Comparison of ENCODE assay signal across 9 cellular contexts in genomic region chr7:24786941-24787340, GRCh38. TPM values are rescaled to one million over a fixed set of nuclear protein-coding genes. Genes with fewer than 3 reads are reported as not detected.
A peak's percentile ranks its signal among the peaks of the same experiment; 100 is the strongest.
DNase-seq lines count a peak whose midpoint lies in the region; ATAC-seq and TF ChIP-seq lines count a peak whose summit lies in the region.
"Had no signal": no experiment of that assay in that cellular context is flagged by ENCODE, and none has a peak within 500 bp of the region (broad histone marks: within the 10 kb centered on the region; RNA-seq: fewer than 3 reads in every experiment).

No MANE protein-coding gene starts in this region.

- H3F3A ChIP-seq in PC-3 (ENCODE audit: low read length, unreplicated experiment) = no peaks in the 10 kb centered on the region

- H3K9me3 Mint-ChIP-seq in type B pancreatic cell = peaks cover 7% of the 10 kb centered on the region

- no peaks in the 10 kb centered on the region for H4K20me1 ChIP-seq in PC-3 (ENCODE audit: low read length)

- POLR2A ChIA-PET in PC-3 (lab: Charles Lee; ENCODE audit: unreplicated experiment) = no interaction called here

- peaks cover 6% of the 10 kb centered on the region for H3K36me3 Mint-ChIP-seq in type B pancreatic cell

- TF ChIP-seq CTCF in PC-3 (conservative IDR thresholded peaks at IDR 0.05; ENCODE audit: low read depth, low read length) (no peak), type B pancreatic cell (conservative IDR thresholded peaks at IDR 0.05) (no peak)

- no peaks in the 10 kb centered on the region for H3K4me1 Mint-ChIP-seq in type B pancreatic cell (ENCODE audit: unreplicated experiment)

- peak overlapping the region; percentile 57 for H2AFZ ChIP-seq in PC-3 (ENCODE audit: low read length)

- H3K9ac ChIP-seq in PC-3 (ENCODE audit: low read length) = peak overlapping the region; percentile 35; the same call in 1 of the 2 replicates

- H3K9me3 ChIP-seq in PC-3 (ENCODE audit: low read length) = no peaks in the 10 kb centered on the region
- H3K9me3 ChIP-seq: vagina had no signal

- no TSS peak for BruUV-seq in PC-3 (replicated peaks; lab: Mats Ljungman, UMichigan)

- H3K27me3 Mint-ChIP-seq in type B pancreatic cell = no peaks in the 10 kb centered on the region

- H3K4me3 Mint-ChIP-seq in type B pancreatic cell = no peak overlapping the region

- peaks cover 13% of the 10 kb centered on the region for H3K4me1 ChIP-seq in PC-3 (ENCODE audit: insufficient read depth, low read length)
- H3K4me1 ChIP-seq: vagina had no signal

- no peaks in the 10 kb centered on the region for H3K79me2 ChIP-seq in PC-3 (ENCODE audit: low read length)

- H3K4me2 ChIP-seq in PC-3 (ENCODE audit: low read length) = peak overlapping the region; percentile 17

- CTCF ChIA-PET in PC-3 (lab: Charles Lee) = no interaction called here

- no peak overlapping the region for H3K4me3 ChIP-seq in PC-3 (ENCODE audit: low read length)
- H3K4me3 ChIP-seq: vagina had no signal

- no peaks in the 10 kb centered on the region for H3K9me2 ChIP-seq in PC-3 (replicated peaks; ENCODE audit: low read length)

- H3K27me3 ChIP-seq in PC-3 (ENCODE audit: low read length) = no peaks in the 10 kb centered on the region
- H3K27me3 ChIP-seq: vagina had no signal

- peak; percentile 16 for DNase-seq in activated T-cell treated with anti-CD3 and anti-CD28 coated beads for 48 hours (ENCODE audit: low read depth)
- DNase-seq in activated T-cell treated with anti-CD3 and anti-CD28 coated beads, Interleukin-2, amount 50 U/mL, for 1 hour = no peak
- DNase-seq in PC-3 = peak; percentile 96
- DNase-seq in dermis microvascular lymphatic vessel endothelial cell (ENCODE audit: low read depth in 2 of 2) = peak; percentile 65 to 95
- peak; percentile 47 for DNase-seq in stimulated activated CD8-positive, alpha-beta memory T cell treated with anti-CD3 and anti-CD28 coated beads, Interleukin-4, amount 100 ng/mL, for 48 hours
- no peak for DNase-seq in NCI-H2029 (lab: John Stamatoyannopoulos, UW)
- DNase-seq in NCI-H1694 (lab: John Stamatoyannopoulos, UW) = no peak
- no peak for DNase-seq in type B pancreatic cell (ENCODE audit: extremely low spot score, unreplicated experiment)

- H3K36me3 ChIP-seq in PC-3 (ENCODE audit: low read depth, low read length) = no peaks in the 10 kb centered on the region
- H3K36me3 ChIP-seq: vagina had no signal

- ATAC-seq in PC-3 = peak; percentile 99

- intact Hi-C loops in PC-3 (cut with micrococcal nuclease) = loop anchor here (1.0 kb wide), 2 partner anchors 12 to 30 kb away; partner anchors contain the start of gene GSDME

- no peak overlapping the region for H3K27ac Mint-ChIP-seq in type B pancreatic cell

- H3K27ac ChIP-seq in PC-3 (ENCODE audit: low read length) = peak overlapping the region; percentile 82
- H3K27ac ChIP-seq: vagina had no signal

RNA-seq across cellular contexts. Expression of gene GSDME, which starts 29.7 kb away (rescaled TPM):
- 12.0 and 16.6 TPM in 2 replicates for total RNA-seq in PC-3 (2014; rRNA removed)
- total RNA-seq in dermis microvascular lymphatic vessel endothelial cell = 13.7 and 15.1 TPM in 2 replicates
- 5.6 and 10.8 TPM in 2 replicates for total RNA-seq in type B pancreatic cell (ENCODE audit: low replicate concordance)

Comparison
In these comparisons a context has a peak if more than half of its experiments do, and no peak if none do; other contexts are left out.
1. DNase-seq: peak in activated T-cell treated with anti-CD3 and anti-CD28 coated beads for 48 hours (single experiment), PC-3 (single experiment), dermis microvascular lymphatic vessel endothelial cell (2 of 2) and stimulated activated CD8-positive, alpha-beta memory T cell treated with anti-CD3 and anti-CD28 coated beads, Interleukin-4, amount 100 ng/mL, for 48 hours (single experiment); none in activated T-cell treated with anti-CD3 and anti-CD28 coated beads, Interleukin-2, amount 50 U/mL, for 1 hour (single experiment), NCI-H2029 (single experiment), NCI-H1694 (single experiment) and type B pancreatic cell (single experiment).